In genomic region chr15:55576911-55577310, GRCh38 we compare ENCODE assay signal across 19 cellular contexts. TPM values are rescaled to one million over a fixed set of nuclear protein-coding genes. Genes with fewer than 3 reads are reported as not detected.
A peak's percentile ranks its signal among the peaks of the same experiment; 100 is the strongest.
DNase-seq lines count a peak whose midpoint lies in the region; ATAC-seq and TF ChIP-seq lines count a peak whose summit lies in the region.
"Had no signal": no experiment of that assay in that cellular context is flagged by ENCODE, and none has a peak within 500 bp of the region (broad histone marks: within the 10 kb centered on the region; RNA-seq: fewer than 3 reads in every experiment).

No MANE protein-coding gene starts in this region.

- H3K9me3 Mint-ChIP-seq in nephron progenitor cell: peaks cover 28% of the 10 kb centered on the region
- H3K9me3 Mint-ChIP-seq: CD4-positive, alpha-beta T cell; CD8-positive, alpha-beta T cell had no signal

- in situ Hi-C loops in transverse colon (cut with MboI; ENCODE audit: low pct_ligation_motif_present in 1 of 4, low pct_unique_long_range_greater_than_20kb in 1 of 4, low sequenced_read_pairs in 3 of 4): no loop called here

- DNase-seq in SK-N-DZ (ENCODE audit: low spot score): peak; percentile 36
- DNase-seq in mesendoderm: peak; percentile 89
- no peak for DNase-seq in nephron progenitor cell
- no peak for DNase-seq in stimulated activated CD8-positive, alpha-beta memory T cell treated with anti-CD3 and anti-CD28 coated beads, Interleukin-4, amount 100 ng/mL, for 48 hours
- DNase-seq in transverse colon: no peak
- DNase-seq: 8988T; ACHN; BE2C; C1 segment of cervical spinal cord; Caco-2; Calu3; CD4-positive, alpha-beta T cell; CD8-positive, alpha-beta T cell; DMS79 treated with DMSO at 0.1 percent for 48 hours; GF-D8 had no signal

- H3K36me3 ChIP-seq in mesendoderm (ENCODE audit: control insufficient read depth, insufficient read depth, low read length) (no peaks in the 10 kb centered on the region), transverse colon (no peaks in the 10 kb centered on the region)
- H3K36me3 ChIP-seq: BE2C, BLaER1 had no signal

- no peak overlapping the region for H4K8ac ChIP-seq in mesendoderm (ENCODE audit: low read depth, low read length)

- no peak overlapping the region for H3K4me2 ChIP-seq in mesendoderm (ENCODE audit: low read length)
- H3K4me2 ChIP-seq: BLaER1 had no signal

- WGBS in mesendoderm (ENCODE audit: extremely low coverage, insufficient coverage, low lambda C conversion rate): no CpG with 5 or more reads among the region's 5 CpGs
- 69 to 70% methylated on average over 5 of the region's 5 CpGs for WGBS in transverse colon (ENCODE audit: low coverage in 1 of 2), 2 donors

- no peak for TF ChIP-seq EP300 in transverse colon (IDR thresholded peaks at IDR 0.05; ENCODE audit: low read depth)

- H3K9ac ChIP-seq in mesendoderm (ENCODE audit: low read length): no peak overlapping the region
- H3K9ac ChIP-seq: BLaER1 had no signal

- no peaks in the 10 kb centered on the region for H3K9me3 ChIP-seq in transverse colon
- H3K9me3 ChIP-seq: BE2C, BLaER1, Caco-2 had no signal

- H3K23ac ChIP-seq in mesendoderm (ENCODE audit: low read length): no peak overlapping the region

- H3K18ac ChIP-seq in mesendoderm (ENCODE audit: low read length): no peak overlapping the region

- H3K4me1 Mint-ChIP-seq in nephron progenitor cell: peaks cover 10% of the 10 kb centered on the region

- H2BK120ac ChIP-seq in mesendoderm (ENCODE audit: low read depth, low read length): no peak overlapping the region

- TF ChIP-seq CTCF in C4-2B (conservative IDR thresholded peaks at IDR 0.05) (no peak), nephron progenitor cell (IDR thresholded peaks at IDR 0.05) (no peak), transverse colon (IDR thresholded peaks at IDR 0.05) (no peak)

- H3K27ac ChIP-seq in C4-2B (peak overlapping the region; percentile 44; the same call in 1 of the 2 replicates), mesendoderm (ENCODE audit: low read depth, low read length) (no peak overlapping the region), transverse colon (no peak overlapping the region)
- H3K27ac ChIP-seq: BLaER1 had no signal

- intact Hi-C loops in transverse colon (cut with DNase I; ENCODE audit: low total_unique reads): no loop called here

- no peak overlapping the region for H2AK5ac ChIP-seq in mesendoderm (ENCODE audit: low read length)

- no peak overlapping the region for H2BK15ac ChIP-seq in mesendoderm (replicated peaks; ENCODE audit: low read depth)

- no peaks in the 10 kb centered on the region for H3K79me1 ChIP-seq in mesendoderm (ENCODE audit: low read length)

- peaks cover 5% of the 10 kb centered on the region for H3K4me1 ChIP-seq in mesendoderm (ENCODE audit: control insufficient read depth, low read depth, low read length)
- H3K4me1 ChIP-seq in transverse colon: no peaks in the 10 kb centered on the region
- H3K4me1 ChIP-seq: BE2C, BLaER1 had no signal

- H4K5ac ChIP-seq in mesendoderm (ENCODE audit: low read length): no peak overlapping the region

- H3K27me3 ChIP-seq in mesendoderm (ENCODE audit: insufficient read depth, low read length, poor library complexity): no peaks in the 10 kb centered on the region
- no peaks in the 10 kb centered on the region for H3K27me3 ChIP-seq in transverse colon
- H3K27me3 ChIP-seq: BE2C, BLaER1 had no signal

- peak overlapping the region; percentile 19 for H3K27ac Mint-ChIP-seq in nephron progenitor cell
- H3K27ac Mint-ChIP-seq: CD4-positive, alpha-beta T cell; CD8-positive, alpha-beta T cell had no signal

- no peak overlapping the region for H3K56ac ChIP-seq in mesendoderm (ENCODE audit: low read length)

- no peaks in the 10 kb centered on the region for H3K79me2 ChIP-seq in mesendoderm (ENCODE audit: control insufficient read depth, insufficient read depth, low read length)

- TF ChIP-seq POLR2A in transverse colon (IDR thresholded peaks at IDR 0.05): no peak

- no peak overlapping the region for H2BK5ac ChIP-seq in mesendoderm (ENCODE audit: low read length)

- ATAC-seq in HG03469 (IDR thresholded peaks at IDR 0.05; ENCODE audit: unreplicated experiment) (no peak), HG02852 (IDR thresholded peaks at IDR 0.05; ENCODE audit: unreplicated experiment) (no peak)
- ATAC-seq: CD8-positive, alpha-beta T cell had no signal

- H3K4ac ChIP-seq in mesendoderm (ENCODE audit: low read depth, low read length): no peak overlapping the region

- H3K4me3 ChIP-seq in mesendoderm (ENCODE audit: low read length) (no peak overlapping the region), transverse colon (no peak overlapping the region)
- H3K4me3 ChIP-seq: BLaER1 had no signal

- no peaks in the 10 kb centered on the region for H3K27me3 Mint-ChIP-seq in nephron progenitor cell (ENCODE audit: low read depth, poor library complexity)

- no peak overlapping the region for H3K4me3 Mint-ChIP-seq in nephron progenitor cell
- H3K4me3 Mint-ChIP-seq: CD4-positive, alpha-beta T cell; CD8-positive, alpha-beta T cell had no signal

- peaks cover 57% of the 10 kb centered on the region for H3K36me3 Mint-ChIP-seq in nephron progenitor cell (ENCODE audit: low read depth)
- H3K36me3 Mint-ChIP-seq: CD8-positive, alpha-beta T cell had no signal

RNA-seq across cellular contexts. Expression of gene PYGO1, which starts 11.2 kb away (rescaled TPM):
- 11.3 and 12.0 TPM in 2 replicates for polyA plus RNA-seq in SK-N-DZ (2014; cell fraction: cytosol; rRNA removed)
- polyA plus RNA-seq in SK-N-DZ (2014; cell fraction: nucleus; rRNA removed): 9.5 and 9.8 TPM in 2 replicates
- polyA plus RNA-seq in mesendoderm (2013, experiment 1 of 2): 1.4 TPM
- polyA plus RNA-seq in mesendoderm (2013, experiment 2 of 2): 1.3 TPM
- 1 to 10 TPM in 3 of 4 donors, under 1 TPM in 1; 0.37 to 3.4 (median 2.8) TPM for total RNA-seq in transverse colon
- total RNA-seq: CD4-positive, alpha-beta T cell; CD8-positive, alpha-beta T cell had no signal

Comparison
In these comparisons a context has a peak if more than half of its experiments do, and no peak if none do; other contexts are left out.
1. DNase-seq: peak in SK-N-DZ (single experiment) and mesendoderm (single experiment); none in nephron progenitor cell (single experiment), stimulated activated CD8-positive, alpha-beta memory T cell treated with anti-CD3 and anti-CD28 coated beads, Interleukin-4, amount 100 ng/mL, for 48 hours (single experiment) and transverse colon (single experiment).